ENCODE assay signal across 2 cellular contexts in genomic region chr2:234673961-234674759, GRCh38.
TF ChIP-seq lines count a peak whose summit lies in the region.

No MANE protein-coding gene starts in this region.

TF ChIP-seq in IMR-90, 13 proteins besides CTCF, POLR2A, EP300 and RAD21:
- no peak for TF ChIP-seq NFE2L2 (IDR thresholded peaks at IDR 0.05; ENCODE audit: low read depth, low read length)
- no peak for TF ChIP-seq CHD1 (IDR thresholded peaks at IDR 0.05; ENCODE audit: low read depth, low read length)
- no peak for TF ChIP-seq MXI1 (IDR thresholded peaks at IDR 0.05; ENCODE audit: borderline replicate concordance, low read depth, low read length)
- no peak for TF ChIP-seq MAFK (IDR thresholded peaks at IDR 0.05; ENCODE audit: low read depth, low read length)

TF ChIP-seq in H1, 55 proteins besides CTCF, POLR2A, EP300 and RAD21:
- TF ChIP-seq CBX8 (IDR thresholded peaks at IDR 0.05; ENCODE audit: borderline replicate concordance, low read depth, low read length) = no peak
- TF ChIP-seq CHD2 (IDR thresholded peaks at IDR 0.05; ENCODE audit: low read length) = no peak
- no peak for TF ChIP-seq NANOG (IDR thresholded peaks at IDR 0.05; ENCODE audit: insufficient read depth, low read depth, low read length, poor library complexity, severe bottlenecking)
